In the genomic region with DNA sequence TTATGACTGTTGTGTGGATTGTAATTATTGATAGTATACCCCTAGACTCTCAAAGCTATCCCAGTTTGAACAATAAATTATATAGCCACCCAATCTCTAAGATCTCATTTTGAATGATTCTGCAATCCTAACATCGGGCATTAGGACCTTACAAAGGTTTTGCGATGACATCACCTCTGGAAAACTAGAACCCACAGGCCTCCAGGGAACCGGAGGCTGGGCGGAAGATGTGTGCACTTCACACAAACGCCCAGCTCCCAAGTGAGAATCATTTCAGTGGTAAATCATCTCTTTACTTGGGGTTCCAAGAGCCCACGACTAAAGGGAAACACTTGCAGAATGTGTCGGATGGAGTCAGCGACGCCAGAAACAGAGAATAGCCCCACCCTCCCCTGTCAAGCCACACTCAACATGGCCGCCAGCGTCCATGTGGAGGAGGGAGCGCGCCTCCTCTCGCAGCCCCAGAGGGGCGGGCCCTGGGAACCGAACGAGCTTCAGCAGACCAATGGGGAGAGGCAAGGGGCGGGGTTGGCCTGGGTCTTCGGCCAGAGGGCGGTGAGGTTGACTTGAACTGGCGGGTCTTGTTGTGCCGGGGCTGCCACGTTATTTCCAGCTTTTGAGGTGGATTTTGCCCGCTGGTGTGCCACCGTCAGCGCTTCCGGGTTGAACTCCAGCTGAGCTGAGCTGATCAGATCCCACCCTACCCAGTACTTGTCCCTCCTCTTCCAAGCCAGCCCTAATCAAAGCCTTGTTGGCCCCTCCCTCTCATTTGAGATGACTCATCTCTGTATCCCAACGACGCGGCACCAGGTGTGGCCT, we compare ENCODE assay signal across 1 cellular context.
TF ChIP-seq lines count a peak whose summit lies in the region.

No MANE protein-coding gene starts in this region.

TF ChIP-seq in K562, 482 proteins besides CTCF, POLR2A, EP300 and RAD21 (continued from another document and continues in another):
- TF ChIP-seq, protein P1, sequence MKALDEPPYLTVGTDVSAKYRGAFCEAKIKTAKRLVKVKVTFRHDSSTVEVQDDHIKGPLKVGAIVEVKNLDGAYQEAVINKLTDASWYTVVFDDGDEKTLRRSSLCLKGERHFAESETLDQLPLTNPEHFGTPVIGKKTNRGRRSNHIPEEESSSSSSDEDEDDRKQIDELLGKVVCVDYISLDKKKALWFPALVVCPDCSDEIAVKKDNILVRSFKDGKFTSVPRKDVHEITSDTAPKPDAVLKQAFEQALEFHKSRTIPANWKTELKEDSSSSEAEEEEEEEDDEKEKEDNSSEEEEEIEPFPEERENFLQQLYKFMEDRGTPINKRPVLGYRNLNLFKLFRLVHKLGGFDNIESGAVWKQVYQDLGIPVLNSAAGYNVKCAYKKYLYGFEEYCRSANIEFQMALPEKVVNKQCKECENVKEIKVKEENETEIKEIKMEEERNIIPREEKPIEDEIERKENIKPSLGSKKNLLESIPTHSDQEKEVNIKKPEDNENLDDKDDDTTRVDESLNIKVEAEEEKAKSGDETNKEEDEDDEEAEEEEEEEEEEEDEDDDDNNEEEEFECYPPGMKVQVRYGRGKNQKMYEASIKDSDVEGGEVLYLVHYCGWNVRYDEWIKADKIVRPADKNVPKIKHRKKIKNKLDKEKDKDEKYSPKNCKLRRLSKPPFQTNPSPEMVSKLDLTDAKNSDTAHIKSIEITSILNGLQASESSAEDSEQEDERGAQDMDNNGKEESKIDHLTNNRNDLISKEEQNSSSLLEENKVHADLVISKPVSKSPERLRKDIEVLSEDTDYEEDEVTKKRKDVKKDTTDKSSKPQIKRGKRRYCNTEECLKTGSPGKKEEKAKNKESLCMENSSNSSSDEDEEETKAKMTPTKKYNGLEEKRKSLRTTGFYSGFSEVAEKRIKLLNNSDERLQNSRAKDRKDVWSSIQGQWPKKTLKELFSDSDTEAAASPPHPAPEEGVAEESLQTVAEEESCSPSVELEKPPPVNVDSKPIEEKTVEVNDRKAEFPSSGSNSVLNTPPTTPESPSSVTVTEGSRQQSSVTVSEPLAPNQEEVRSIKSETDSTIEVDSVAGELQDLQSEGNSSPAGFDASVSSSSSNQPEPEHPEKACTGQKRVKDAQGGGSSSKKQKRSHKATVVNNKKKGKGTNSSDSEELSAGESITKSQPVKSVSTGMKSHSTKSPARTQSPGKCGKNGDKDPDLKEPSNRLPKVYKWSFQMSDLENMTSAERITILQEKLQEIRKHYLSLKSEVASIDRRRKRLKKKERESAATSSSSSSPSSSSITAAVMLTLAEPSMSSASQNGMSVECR (CRISPR knock-in tag; IDR thresholded peaks at IDR 0.05): 0 out of 2 replicates have a peak, but pooled peaks have one; percentile 40
- TF ChIP-seq MTA3 (IDR thresholded peaks at IDR 0.05; ENCODE audit: borderline replicate concordance): peak; percentile 85
- peak; percentile 44; the same call in 1 of the 2 replicates for TF ChIP-seq ESRRA (IDR thresholded peaks at IDR 0.05; ENCODE audit: borderline replicate concordance, low read depth)
- TF ChIP-seq ZEB2 (IDR thresholded peaks at IDR 0.05): peak; percentile 78
- no peak for TF ChIP-seq ZNF124 (CRISPR knock-in tag; IDR thresholded peaks at IDR 0.05)
- TF ChIP-seq MAFK (IDR thresholded peaks at IDR 0.05; ENCODE audit: low read length): peak; percentile 53; the same call in 1 of the 2 replicates
- TF ChIP-seq, protein P2, sequence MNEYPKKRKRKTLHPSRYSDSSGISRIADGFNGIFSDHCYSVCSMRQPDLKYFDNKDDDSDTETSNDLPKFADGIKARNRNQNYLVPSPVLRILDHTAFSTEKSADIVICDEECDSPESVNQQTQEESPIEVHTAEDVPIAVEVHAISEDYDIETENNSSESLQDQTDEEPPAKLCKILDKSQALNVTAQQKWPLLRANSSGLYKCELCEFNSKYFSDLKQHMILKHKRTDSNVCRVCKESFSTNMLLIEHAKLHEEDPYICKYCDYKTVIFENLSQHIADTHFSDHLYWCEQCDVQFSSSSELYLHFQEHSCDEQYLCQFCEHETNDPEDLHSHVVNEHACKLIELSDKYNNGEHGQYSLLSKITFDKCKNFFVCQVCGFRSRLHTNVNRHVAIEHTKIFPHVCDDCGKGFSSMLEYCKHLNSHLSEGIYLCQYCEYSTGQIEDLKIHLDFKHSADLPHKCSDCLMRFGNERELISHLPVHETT (CRISPR knock-in tag; conservative IDR thresholded peaks at IDR 0.05 in 1 of 2, IDR thresholded peaks at IDR 0.05 in 1 of 2): peak in 1 of 2 experiments; percentile 73; a peak in 2 of 4 replicates
- TF ChIP-seq, protein P3, sequence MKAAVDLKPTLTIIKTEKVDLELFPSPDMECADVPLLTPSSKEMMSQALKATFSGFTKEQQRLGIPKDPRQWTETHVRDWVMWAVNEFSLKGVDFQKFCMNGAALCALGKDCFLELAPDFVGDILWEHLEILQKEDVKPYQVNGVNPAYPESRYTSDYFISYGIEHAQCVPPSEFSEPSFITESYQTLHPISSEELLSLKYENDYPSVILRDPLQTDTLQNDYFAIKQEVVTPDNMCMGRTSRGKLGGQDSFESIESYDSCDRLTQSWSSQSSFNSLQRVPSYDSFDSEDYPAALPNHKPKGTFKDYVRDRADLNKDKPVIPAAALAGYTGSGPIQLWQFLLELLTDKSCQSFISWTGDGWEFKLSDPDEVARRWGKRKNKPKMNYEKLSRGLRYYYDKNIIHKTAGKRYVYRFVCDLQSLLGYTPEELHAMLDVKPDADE (conservative IDR thresholded peaks at IDR 0.05; ENCODE audit: control insufficient read depth, low read depth, low read length): peak; percentile 85
- TF ChIP-seq LCOR (CRISPR knock-in tag; IDR thresholded peaks at IDR 0.05): 0 out of 2 replicates have a peak, but pooled peaks have one; percentile 25
- no peak for TF ChIP-seq KLF1 (tag; IDR thresholded peaks at IDR 0.05)
- peak; percentile 85 for TF ChIP-seq NFRKB (IDR thresholded peaks at IDR 0.05; ENCODE audit: low read depth)
- TF ChIP-seq MEF2D (tag; conservative IDR thresholded peaks at IDR 0.05; ENCODE audit: low read depth): 0 out of 2 replicates have a peak, but pooled peaks have one; percentile 0
- no peak; the same call in 1 of the 2 replicates for TF ChIP-seq ZNF76 (CRISPR knock-in tag; IDR thresholded peaks at IDR 0.05; ENCODE audit: borderline replicate concordance)
- TF ChIP-seq, protein P4, sequence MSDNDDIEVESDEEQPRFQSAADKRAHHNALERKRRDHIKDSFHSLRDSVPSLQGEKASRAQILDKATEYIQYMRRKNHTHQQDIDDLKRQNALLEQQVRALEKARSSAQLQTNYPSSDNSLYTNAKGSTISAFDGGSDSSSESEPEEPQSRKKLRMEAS (CRISPR knock-in tag; IDR thresholded peaks at IDR 0.05): peak; percentile 94
- TF ChIP-seq, protein P5, sequence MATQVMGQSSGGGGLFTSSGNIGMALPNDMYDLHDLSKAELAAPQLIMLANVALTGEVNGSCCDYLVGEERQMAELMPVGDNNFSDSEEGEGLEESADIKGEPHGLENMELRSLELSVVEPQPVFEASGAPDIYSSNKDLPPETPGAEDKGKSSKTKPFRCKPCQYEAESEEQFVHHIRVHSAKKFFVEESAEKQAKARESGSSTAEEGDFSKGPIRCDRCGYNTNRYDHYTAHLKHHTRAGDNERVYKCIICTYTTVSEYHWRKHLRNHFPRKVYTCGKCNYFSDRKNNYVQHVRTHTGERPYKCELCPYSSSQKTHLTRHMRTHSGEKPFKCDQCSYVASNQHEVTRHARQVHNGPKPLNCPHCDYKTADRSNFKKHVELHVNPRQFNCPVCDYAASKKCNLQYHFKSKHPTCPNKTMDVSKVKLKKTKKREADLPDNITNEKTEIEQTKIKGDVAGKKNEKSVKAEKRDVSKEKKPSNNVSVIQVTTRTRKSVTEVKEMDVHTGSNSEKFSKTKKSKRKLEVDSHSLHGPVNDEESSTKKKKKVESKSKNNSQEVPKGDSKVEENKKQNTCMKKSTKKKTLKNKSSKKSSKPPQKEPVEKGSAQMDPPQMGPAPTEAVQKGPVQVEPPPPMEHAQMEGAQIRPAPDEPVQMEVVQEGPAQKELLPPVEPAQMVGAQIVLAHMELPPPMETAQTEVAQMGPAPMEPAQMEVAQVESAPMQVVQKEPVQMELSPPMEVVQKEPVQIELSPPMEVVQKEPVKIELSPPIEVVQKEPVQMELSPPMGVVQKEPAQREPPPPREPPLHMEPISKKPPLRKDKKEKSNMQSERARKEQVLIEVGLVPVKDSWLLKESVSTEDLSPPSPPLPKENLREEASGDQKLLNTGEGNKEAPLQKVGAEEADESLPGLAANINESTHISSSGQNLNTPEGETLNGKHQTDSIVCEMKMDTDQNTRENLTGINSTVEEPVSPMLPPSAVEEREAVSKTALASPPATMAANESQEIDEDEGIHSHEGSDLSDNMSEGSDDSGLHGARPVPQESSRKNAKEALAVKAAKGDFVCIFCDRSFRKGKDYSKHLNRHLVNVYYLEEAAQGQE (CRISPR knock-in tag; IDR thresholded peaks at IDR 0.05; ENCODE audit: low read depth): no peak
- TF ChIP-seq KLF13 (tag; IDR thresholded peaks at IDR 0.05; ENCODE audit: borderline replicate concordance, low read depth): peak; percentile 40; the same call in 1 of the 2 replicates
- peak; percentile 76 for TF ChIP-seq TAF1 (IDR thresholded peaks at IDR 0.05; ENCODE audit: control insufficient read depth, extremely low read depth, insufficient read depth, low read length, severe bottlenecking)
- TF ChIP-seq, protein P6, sequence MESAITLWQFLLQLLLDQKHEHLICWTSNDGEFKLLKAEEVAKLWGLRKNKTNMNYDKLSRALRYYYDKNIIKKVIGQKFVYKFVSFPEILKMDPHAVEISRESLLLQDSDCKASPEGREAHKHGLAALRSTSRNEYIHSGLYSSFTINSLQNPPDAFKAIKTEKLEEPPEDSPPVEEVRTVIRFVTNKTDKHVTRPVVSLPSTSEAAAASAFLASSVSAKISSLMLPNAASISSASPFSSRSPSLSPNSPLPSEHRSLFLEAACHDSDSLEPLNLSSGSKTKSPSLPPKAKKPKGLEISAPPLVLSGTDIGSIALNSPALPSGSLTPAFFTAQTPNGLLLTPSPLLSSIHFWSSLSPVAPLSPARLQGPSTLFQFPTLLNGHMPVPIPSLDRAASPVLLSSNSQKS (CRISPR knock-in tag; IDR thresholded peaks at IDR 0.05): no peak
- TF ChIP-seq NFIC (IDR thresholded peaks at IDR 0.05): 0 out of 2 replicates have a peak, but pooled peaks have one; percentile 14
- no peak for TF ChIP-seq ZNF146 (CRISPR knock-in tag; IDR thresholded peaks at IDR 0.05; ENCODE audit: unreplicated experiment)
- TF ChIP-seq NFE2 (IDR thresholded peaks at IDR 0.05; ENCODE audit: low read depth): peak; percentile 76
- no peak for TF ChIP-seq ZNF212 (CRISPR knock-in tag; IDR thresholded peaks at IDR 0.05)
- peak; percentile 12 for TF ChIP-seq NEUROD1 (IDR thresholded peaks at IDR 0.05; ENCODE audit: borderline replicate concordance, low read depth, low read length, partially characterized antibody)
- peak; percentile 79 for TF ChIP-seq GATA2 (CRISPR knock-in tag; IDR thresholded peaks at IDR 0.05)
- TF ChIP-seq L3MBTL2 (IDR thresholded peaks at IDR 0.05): peak; percentile 85
- no peak for TF ChIP-seq NCOA2 (IDR thresholded peaks at IDR 0.05; ENCODE audit: partially characterized antibody in 2 of 2)
- no peak for TF ChIP-seq PRMT5 (CRISPR knock-in tag; IDR thresholded peaks at IDR 0.05)
- no peak for TF ChIP-seq SAFB (IDR thresholded peaks at IDR 0.05; ENCODE audit: borderline replicate concordance, low read depth, low read length)
- TF ChIP-seq ELF1 (tag; IDR thresholded peaks at IDR 0.05): peak; percentile 64; the same call in 1 of the 2 replicates
- TF ChIP-seq JUNB (CRISPR knock-in tag; conservative IDR thresholded peaks at IDR 0.05): peak; percentile 41; the same call in 1 of the 2 replicates
- no peak for TF ChIP-seq ZBTB1 (CRISPR knock-in tag; IDR thresholded peaks at IDR 0.05; ENCODE audit: borderline replicate concordance, low read depth)
- TF ChIP-seq ATF7 (IDR thresholded peaks at IDR 0.05): peak; percentile 99
- TF ChIP-seq, protein P7, sequence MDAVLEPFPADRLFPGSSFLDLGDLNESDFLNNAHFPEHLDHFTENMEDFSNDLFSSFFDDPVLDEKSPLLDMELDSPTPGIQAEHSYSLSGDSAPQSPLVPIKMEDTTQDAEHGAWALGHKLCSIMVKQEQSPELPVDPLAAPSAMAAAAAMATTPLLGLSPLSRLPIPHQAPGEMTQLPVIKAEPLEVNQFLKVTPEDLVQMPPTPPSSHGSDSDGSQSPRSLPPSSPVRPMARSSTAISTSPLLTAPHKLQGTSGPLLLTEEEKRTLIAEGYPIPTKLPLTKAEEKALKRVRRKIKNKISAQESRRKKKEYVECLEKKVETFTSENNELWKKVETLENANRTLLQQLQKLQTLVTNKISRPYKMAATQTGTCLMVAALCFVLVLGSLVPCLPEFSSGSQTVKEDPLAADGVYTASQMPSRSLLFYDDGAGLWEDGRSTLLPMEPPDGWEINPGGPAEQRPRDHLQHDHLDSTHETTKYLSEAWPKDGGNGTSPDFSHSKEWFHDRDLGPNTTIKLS (IDR thresholded peaks at IDR 0.05; ENCODE audit: borderline replicate concordance, low read depth): peak; percentile 83
- 0 out of 2 replicates have a peak, but pooled peaks have one; percentile 23 for TF ChIP-seq HNRNPL (IDR thresholded peaks at IDR 0.05; ENCODE audit: low read depth, low read length)
- TF ChIP-seq ZNF764 (CRISPR knock-in tag; IDR thresholded peaks at IDR 0.05; ENCODE audit: low read depth): no peak
- TF ChIP-seq ARNT (IDR thresholded peaks at IDR 0.05): no peak
- TF ChIP-seq DPF2 (IDR thresholded peaks at IDR 0.05): peak; percentile 75
- TF ChIP-seq ZNF316 (IDR thresholded peaks at IDR 0.05): peak; percentile 77
- peak; percentile 76 for TF ChIP-seq CREM (IDR thresholded peaks at IDR 0.05; ENCODE audit: low read depth)
- TF ChIP-seq MAFG (tag; conservative IDR thresholded peaks at IDR 0.05): peak; percentile 74
- 0 out of 2 replicates have a peak, but pooled peaks have one; percentile 59 for TF ChIP-seq TARDBP (IDR thresholded peaks at IDR 0.05)
- TF ChIP-seq FOSL1 (tag; conservative IDR thresholded peaks at IDR 0.05): peak; percentile 96
- peak; percentile 57 for TF ChIP-seq FOXM1 (IDR thresholded peaks at IDR 0.05; ENCODE audit: low read depth)
- no peak for TF ChIP-seq FOXM1 (CRISPR knock-in tag; IDR thresholded peaks at IDR 0.05; ENCODE audit: low read depth)
- TF ChIP-seq RBM22 (IDR thresholded peaks at IDR 0.05; ENCODE audit: low read depth, low read length, poor library complexity, severe bottlenecking): no peak
- TF ChIP-seq, protein P8, sequence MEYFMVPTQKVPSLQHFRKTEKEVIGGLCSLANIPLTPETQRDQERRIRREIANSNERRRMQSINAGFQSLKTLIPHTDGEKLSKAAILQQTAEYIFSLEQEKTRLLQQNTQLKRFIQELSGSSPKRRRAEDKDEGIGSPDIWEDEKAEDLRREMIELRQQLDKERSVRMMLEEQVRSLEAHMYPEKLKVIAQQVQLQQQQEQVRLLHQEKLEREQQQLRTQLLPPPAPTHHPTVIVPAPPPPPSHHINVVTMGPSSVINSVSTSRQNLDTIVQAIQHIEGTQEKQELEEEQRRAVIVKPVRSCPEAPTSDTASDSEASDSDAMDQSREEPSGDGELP (CRISPR knock-in tag; IDR thresholded peaks at IDR 0.05; ENCODE audit: borderline replicate concordance): peak; percentile 95
- TF ChIP-seq ZFX (CRISPR knock-in tag; IDR thresholded peaks at IDR 0.05): peak; percentile 91
- TF ChIP-seq SNRNP70 (optimal IDR thresholded peaks at IDR 0.05; ENCODE audit: low read depth, low read length): no peak
